ENCODE assay signal across 9 cellular contexts in the genomic region with DNA sequence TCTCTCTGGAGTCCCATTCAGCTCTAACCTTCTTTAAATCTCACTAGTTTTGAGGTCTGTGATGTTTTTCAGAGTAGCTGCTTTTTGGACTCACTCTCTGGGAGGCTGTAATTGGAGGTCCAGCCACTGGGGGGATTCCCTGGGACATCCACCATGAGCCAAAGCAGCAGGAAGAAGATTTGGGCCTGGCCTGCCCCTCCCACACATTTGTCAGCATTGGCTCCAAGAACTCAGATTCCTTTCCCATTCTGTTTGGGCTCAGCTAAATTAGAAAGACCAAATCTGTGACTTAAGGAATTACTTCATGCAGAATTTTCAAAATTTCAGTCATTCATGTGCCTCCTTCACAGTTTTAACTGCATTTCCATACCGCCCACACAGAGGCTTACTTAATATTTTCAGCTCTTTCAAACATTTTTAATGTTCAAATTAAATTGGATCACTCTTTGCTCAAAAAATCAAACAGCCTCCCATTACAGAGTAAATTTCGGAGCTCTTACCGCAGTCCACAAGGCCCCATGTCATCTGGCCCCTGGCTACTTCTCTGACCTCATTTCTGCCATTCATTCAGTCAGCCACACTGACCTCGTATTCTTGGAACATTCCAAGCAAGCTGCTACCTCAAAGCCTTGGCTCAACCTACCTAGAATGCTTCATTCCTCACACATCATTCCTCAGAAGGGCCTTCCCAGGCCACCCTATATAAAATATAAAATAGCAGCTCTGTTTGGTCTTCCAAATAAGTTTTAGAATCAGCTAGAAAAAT. TPM values are rescaled to one million over a fixed set of nuclear protein-coding genes. Genes with fewer than 3 reads are reported as not detected.
DNase-seq lines count a peak whose midpoint lies in the region; ATAC-seq and TF ChIP-seq lines count a peak whose summit lies in the region.
"Had no signal": no experiment of that assay in that cellular context is flagged by ENCODE, and none has a peak within 500 bp of the region (broad histone marks: within the 10 kb centered on the region; RNA-seq: fewer than 3 reads in every experiment).

No MANE protein-coding gene starts in this region.

- no peak overlapping the region for H3K9ac ChIP-seq in OCI-LY1 (ENCODE audit: low read length)

- H3K4me2 ChIP-seq in OCI-LY1 (ENCODE audit: low read length) = no peak overlapping the region

- peak; percentile 15; the same call in 1 of the 2 replicates for TF ChIP-seq CTCF in OCI-LY1 (IDR thresholded peaks at IDR 0.05; ENCODE audit: low read length)
- peak; percentile 28 for TF ChIP-seq CTCF in epithelial cell of proximal tubule (conservative IDR thresholded peaks at IDR 0.05; ENCODE audit: low read depth, low read length)

- H3K9me3 ChIP-seq in OCI-LY1 (ENCODE audit: low read length) = no peaks in the 10 kb centered on the region

- no peaks in the 10 kb centered on the region for H3K4me1 ChIP-seq in OCI-LY1 (ENCODE audit: insufficient read depth, low read length, severe bottlenecking)

- peak; percentile 71 for DNase-seq in ELR (ENCODE audit: low read depth)
- no peak for DNase-seq in epithelial cell of proximal tubule (ENCODE audit: low read depth)
- DNase-seq in occipital lobe (lab: John Stamatoyannopoulos, UW) = peak; percentile 6
- no peak for DNase-seq in amniotic stem cell (lab: John Stamatoyannopoulos, UW)
- DNase-seq in NCI-H1930 (lab: John Stamatoyannopoulos, UW) = no peak
- no peak for DNase-seq in NCI-H748 treated with DMSO at 0.1 percent for 48 hours (lab: John Stamatoyannopoulos, UW)

- H2AFZ ChIP-seq in OCI-LY1 (ENCODE audit: low read length) = no peak overlapping the region

- no peaks in the 10 kb centered on the region for H3F3A ChIP-seq in OCI-LY1 (ENCODE audit: insufficient read depth, low read length)

- no peak overlapping the region for H3K27ac ChIP-seq in OCI-LY1 (ENCODE audit: low read depth, low read length, poor library complexity, severe bottlenecking)

- no peak for ATAC-seq in GM19455 (IDR thresholded peaks at IDR 0.05; ENCODE audit: unreplicated experiment)
- ATAC-seq: Panc1 had no signal

- no peaks in the 10 kb centered on the region for H3K27me3 ChIP-seq in OCI-LY1 (ENCODE audit: insufficient read depth, low read length)

- no peaks in the 10 kb centered on the region for H3K9me2 ChIP-seq in OCI-LY1 (ENCODE audit: low read depth, low read length)

- H3K36me3 ChIP-seq in OCI-LY1 (ENCODE audit: insufficient read depth, low read length) = no peaks in the 10 kb centered on the region

- no peaks in the 10 kb centered on the region for H4K20me1 ChIP-seq in OCI-LY1 (ENCODE audit: insufficient read depth, low read length)

- H3K79me2 ChIP-seq in OCI-LY1 (ENCODE audit: insufficient read depth, low read length) = no peaks in the 10 kb centered on the region

- H3K4me3 ChIP-seq in OCI-LY1 (ENCODE audit: low read depth, low read length, poor library complexity, severe bottlenecking) (no peak overlapping the region), epithelial cell of proximal tubule (ENCODE audit: low read depth, low read length) (no peak overlapping the region)

RNA-seq across cellular contexts. Expression of a gene that starts 54.5 kb away (rescaled TPM):
- 86.7 and 90.0 TPM in 2 replicates for total RNA-seq in epithelial cell of proximal tubule
- 26.8 TPM for total RNA-seq in occipital lobe

Comparison
In these comparisons a context has a peak if more than half of its experiments do, and no peak if none do; other contexts are left out.
1. DNase-seq: peak in ELR (single experiment) and occipital lobe (single experiment); none in epithelial cell of proximal tubule (single experiment), amniotic stem cell (single experiment), NCI-H1930 (0 of 2) and NCI-H748 treated with DMSO at 0.1 percent for 48 hours (single experiment).